Comparison of ENCODE assay signal across 32 cellular contexts in the genomic region with DNA sequence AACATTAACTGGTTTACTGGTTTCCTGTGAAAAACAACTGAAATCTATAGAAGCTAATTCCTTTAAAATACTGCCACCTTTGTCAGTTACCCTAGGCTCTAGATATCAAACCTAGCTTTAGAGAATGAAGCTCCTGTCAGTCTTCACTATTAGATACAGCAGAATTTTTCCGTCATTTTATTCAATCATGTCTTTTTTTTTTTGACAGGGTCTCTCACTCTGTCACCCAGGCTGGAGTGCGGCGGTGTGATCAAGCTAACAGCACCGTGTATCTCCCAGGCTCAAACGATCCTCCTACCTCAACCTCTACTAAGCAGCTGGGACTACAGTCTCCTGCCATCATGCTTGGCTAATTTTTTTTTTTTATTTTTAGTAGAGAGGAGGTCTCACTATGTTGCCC.
"Had no signal": no experiment of that assay in that cellular context is flagged by ENCODE, and none has a peak within 500 bp of the region (broad histone marks: within the 10 kb centered on the region; RNA-seq: fewer than 3 reads in every experiment).

No MANE protein-coding gene starts in this region.

- H3K27ac ChIP-seq: adrenal gland, ascending aorta, body of pancreas, brain microvascular endothelial cell, breast epithelium, cardiac muscle cell had no signal

- H3K36me3 ChIP-seq: adrenal gland, ascending aorta, brain microvascular endothelial cell, breast epithelium, cardiac muscle cell had no signal

- H3K9me3 ChIP-seq: adrenal gland, ascending aorta, body of pancreas, breast epithelium had no signal

- DNase-seq: activated effector memory CD4-positive, alpha-beta T cell treated with anti-CD3 and anti-CD28 coated beads, Interleukin-2, amount 50 U/mL, for 16 hours; activated effector memory CD4-positive, alpha-beta T cell treated with Interleukin-2 at 50 U/mL for 16 hours; activated gamma-delta T cell; activated gamma-delta T cell treated with Interleukin-2 at 50 U/mL for 16 hours; activated naive CD4-positive, alpha-beta T cell; activated naive CD4-positive, alpha-beta T cell treated with anti-CD3 and anti-CD28 coated beads for 36 hours; activated naive CD4-positive, alpha-beta T cell treated with anti-CD3 and anti-CD28 coated beads, Interleukin-2, amount 10 ng/mL, durations not matched to agents 7 days and 5 days; activated naive CD4-positive, alpha-beta T cell treated with anti-CD3 and anti-CD28 coated beads, Interleukin-2, amount 50 U/mL, for 16 hours; activated naive CD4-positive, alpha-beta T cell treated with Interleukin-2 at 50 U/mL for 16 hours; activated naive CD8-positive, alpha-beta T cell treated with anti-CD3 and anti-CD28 coated beads for 36 hours; activated naive CD8-positive, alpha-beta T cell treated with anti-CD3 and anti-CD28 coated beads, Interleukin-2, amount 10 ng/mL, durations not matched to agents 7 days and 5 days; activated naive CD8-positive, alpha-beta T cell treated with anti-CD3 and anti-CD28 coated beads, Interleukin-2, amount 50 U/mL, for 24 hours; activated T-cell treated with anti-CD3 and anti-CD28 coated beads, Interleukin-2, amount 50 U/mL, for 1 hour; activated T-cell treated with anti-CD3 and anti-CD28 coated beads, Interleukin-2, amount 50 U/mL, for 24 hours; activated T-cell treated with anti-CD3 and anti-CD28 coated beads, Interleukin-2, amount 50 U/mL, for 4 hours; activated T-cell treated with anti-CD3 and anti-CD28 coated beads, Interleukin-2, amount 50 U/mL, for 48 hours; activated T-cell treated with anti-CD3 and anti-CD28 coated beads, Interleukin-2, amount 50 U/mL, for 72 hours; adrenal gland; amniotic stem cell; amygdala; anterior cingulate cortex; aorta; body of pancreas; brain microvascular endothelial cell; caudate nucleus; central memory CD4-positive, alpha-beta T cell; cerebellar nuclear complex had no signal

- ATAC-seq: activated naive CD4-positive, alpha-beta T cell treated with anti-CD3 and anti-CD28 coated beads, Interleukin-2, amount 50 U/mL, for 72 hours; activated naive CD8-positive, alpha-beta T cell treated with anti-CD3 and anti-CD28 coated beads, Interleukin-2, amount 50 U/mL, for 24 hours; activated T-cell treated with anti-CD3 and anti-CD28 coated beads, Interleukin-2, amount 50 U/mL, for 4 hours; activated T-cell treated with anti-CD3 and anti-CD28 coated beads, Interleukin-2, amount 50 U/mL, for 72 hours; activated T-helper 17 cell treated with anti-CD3 and anti-CD28 coated beads, Interleukin-2, amount 50 U/mL, for 72 hours; body of pancreas had no signal

- H3K4me3 ChIP-seq: adrenal gland, ascending aorta, body of pancreas, breast epithelium, cardiac muscle cell had no signal

- H3K27me3 ChIP-seq: adrenal gland, ascending aorta, body of pancreas, brain microvascular endothelial cell, breast epithelium, cardiac muscle cell had no signal
